Comparison of ENCODE assay signal across 11 cellular contexts in the genomic region with DNA sequence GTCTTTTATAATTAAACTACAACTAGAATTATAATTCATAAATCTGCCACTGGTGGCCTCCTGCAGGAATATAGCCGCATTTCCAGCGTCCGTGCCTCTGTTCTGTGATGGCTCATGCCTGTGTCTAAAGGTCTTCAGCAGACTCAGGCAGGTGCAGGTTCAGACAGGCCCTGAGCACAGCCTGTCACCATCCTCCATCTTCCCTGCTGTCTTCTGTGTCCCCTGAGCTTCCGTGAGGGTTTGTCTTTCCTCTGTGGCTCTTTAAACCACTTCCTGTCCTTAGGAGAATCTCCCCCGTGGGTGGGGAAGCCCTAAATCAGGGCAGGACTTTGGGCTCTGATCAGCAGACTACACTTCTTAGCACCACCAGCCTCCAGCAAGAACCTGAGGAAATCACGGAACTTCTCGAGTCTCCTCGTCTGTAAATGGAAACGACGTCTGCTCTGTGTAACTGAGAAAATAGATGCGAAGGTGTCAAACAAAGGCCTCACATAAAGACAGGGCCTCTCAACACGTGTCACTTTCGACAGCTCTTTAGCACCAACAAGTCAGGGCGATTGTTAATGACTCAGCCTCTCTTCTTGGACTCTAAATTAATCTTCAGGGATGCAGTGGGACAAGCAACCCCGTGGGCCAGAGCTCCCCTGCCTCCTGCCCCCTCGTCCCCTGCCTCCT. TPM values are rescaled to one million over a fixed set of nuclear protein-coding genes. Genes with fewer than 3 reads are reported as not detected.
DNase-seq lines count a peak whose midpoint lies in the region; ATAC-seq and TF ChIP-seq lines count a peak whose summit lies in the region.
"Had no signal": no experiment of that assay in that cellular context is flagged by ENCODE, and none has a peak within 500 bp of the region (broad histone marks: within the 10 kb centered on the region; RNA-seq: fewer than 3 reads in every experiment).

No MANE protein-coding gene starts in this region.

- no peak for TF ChIP-seq CTCF in epithelial cell of esophagus (IDR thresholded peaks at IDR 0.05; ENCODE audit: insufficient read depth, low read depth, low read length, missing control alignments)

- ATAC-seq in GM18502 (IDR thresholded peaks at IDR 0.05; ENCODE audit: poor library complexity, unreplicated experiment) = peak; percentile 49
- no peak for ATAC-seq in Right ventricle myocardium inferior
- ATAC-seq: mucosa of descending colon had no signal

- H4K20me1 ChIP-seq in BLaER1 treated with 17β-estradiol and CSF1 and Interleukin-3, amounts not matched to agents 10 nM and 100 nM = peaks cover 0 to 7% (median 0%) of the 10 kb centered on the region in 11 experiments; a peak in 1 of 22 replicates

- H3K36me3 ChIP-seq in BLaER1 treated with 17β-estradiol and CSF1 and Interleukin-3, amounts not matched to agents 10 nM and 100 nM = peaks cover 0 to 20% (median 0%) of the 10 kb centered on the region in 11 experiments; a peak in 3 of 22 replicates

- H3K9ac ChIP-seq in BLaER1 treated with 17β-estradiol and CSF1 and Interleukin-3, amounts not matched to agents 10 nM and 100 nM = no peak overlapping the region

- DNase-seq in MV-4-11 (lab: John Stamatoyannopoulos, UW) = peak; percentile 45
- peak; percentile 29 for DNase-seq in epithelial cell of esophagus (ENCODE audit: low read depth)
- no peak for DNase-seq in activated effector memory CD4-positive, alpha-beta T cell treated with Interleukin-2 at 50 U/mL for 16 hours
- DNase-seq in NCI-H82 (lab: John Stamatoyannopoulos, UW) = no peak
- DNase-seq in glomerular visceral epithelial cell (ENCODE audit: extremely low spot score) = no peak
- no peak for DNase-seq in Right ventricle myocardium inferior (ENCODE audit: missing footprints)
- DNase-seq: effector memory CD4-positive, alpha-beta T cell; mucosa of descending colon; stimulated activated CD4-positive, alpha-beta T cell treated with anti-CD3 and anti-CD28 coated beads, Interleukin-4, amount 100 ng/mL, for 4 hours had no signal

- no peaks in the 10 kb centered on the region for H3K27me3 ChIP-seq in BLaER1 treated with 17β-estradiol and CSF1 and Interleukin-3, amounts not matched to agents 10 nM and 100 nM

- H3K4me2 ChIP-seq in BLaER1 treated with 17β-estradiol and CSF1 and Interleukin-3, amounts not matched to agents 10 nM and 100 nM = peak overlapping the region; percentile 32 to 82 (median 69)

- H3K27ac ChIP-seq in BLaER1 treated with 17β-estradiol and CSF1 and Interleukin-3, amounts not matched to agents 10 nM and 100 nM = no peak overlapping the region; a peak in 1 of 22 replicates

- H3K4me1 ChIP-seq in BLaER1 treated with 17β-estradiol and CSF1 and Interleukin-3, amounts not matched to agents 10 nM and 100 nM = peaks cover 26 to 42% (median 34%) of the 10 kb centered on the region in 10 experiments

- H3K9me3 ChIP-seq in BLaER1 treated with 17β-estradiol and CSF1 and Interleukin-3, amounts not matched to agents 10 nM and 100 nM (replicated peaks in 1 of 11) = no peaks in the 10 kb centered on the region
- H3K9me3 ChIP-seq: mucosa of descending colon had no signal

- no peak overlapping the region for H3K4me3 ChIP-seq in BLaER1 treated with 17β-estradiol and CSF1 and Interleukin-3, amounts not matched to agents 10 nM and 100 nM
- H3K4me3 ChIP-seq in epithelial cell of esophagus (ENCODE audit: low read length) = no peak overlapping the region
- H3K4me3 ChIP-seq: mucosa of descending colon had no signal

- intact Hi-C loops in Right ventricle myocardium inferior (cut with DNase I) = no loop called here

RNA-seq across cellular contexts. Expression of a gene that starts 24.1 kb away (rescaled TPM):
- 18.5 TPM for total RNA-seq in Right ventricle myocardium inferior

Comparison
In these comparisons a context has a peak if more than half of its experiments do, and no peak if none do; other contexts are left out.
1. DNase-seq: peak in MV-4-11 (single experiment) and epithelial cell of esophagus (single experiment); none in activated effector memory CD4-positive, alpha-beta T cell treated with Interleukin-2 at 50 U/mL for 16 hours (single experiment), NCI-H82 (single experiment), glomerular visceral epithelial cell (single experiment) and Right ventricle myocardium inferior (single experiment).